17 cellular contexts compared by ENCODE assay signal in the genomic region with DNA sequence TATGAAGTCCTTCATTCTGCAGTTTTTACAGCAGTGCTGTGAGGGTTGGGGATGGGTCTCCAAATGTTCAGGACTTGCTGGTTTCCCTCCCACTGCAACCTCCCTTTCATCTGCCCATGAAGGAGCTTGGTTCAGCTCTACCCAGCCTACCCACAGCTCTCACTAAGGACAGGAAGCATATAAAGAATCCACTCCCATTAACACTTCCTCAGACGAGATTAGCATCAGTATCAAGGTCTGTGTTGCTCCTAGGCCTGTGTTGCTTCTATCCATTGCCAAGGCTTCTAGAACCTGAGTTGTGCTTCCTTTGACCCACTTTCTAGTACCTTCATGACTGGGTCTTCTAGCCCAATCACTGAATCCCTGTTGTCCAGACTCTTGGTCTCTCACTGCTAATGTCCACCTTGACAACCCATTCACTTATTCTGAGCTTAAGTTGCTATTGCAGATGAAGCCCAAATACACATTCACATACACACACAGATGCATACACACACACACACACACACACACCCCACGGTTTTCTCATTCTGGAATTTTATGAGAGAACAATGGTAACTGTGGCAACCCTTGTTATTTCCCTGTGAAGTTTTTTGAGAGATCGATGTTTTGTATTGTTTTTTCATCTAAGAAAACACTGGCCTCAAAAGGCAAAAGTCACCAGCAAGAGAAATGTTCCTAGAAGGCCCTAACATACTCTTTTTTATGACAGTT.
"Had no signal": no experiment of that assay in that cellular context is flagged by ENCODE, and none has a peak within 500 bp of the region (broad histone marks: within the 10 kb centered on the region; RNA-seq: fewer than 3 reads in every experiment).

No MANE protein-coding gene starts in this region.

- DNase-seq: activated B cell treated with CpG ODN at 0.5 μM for 24 hours; activated CD4-positive, alpha-beta memory T cell treated with anti-CD3 and anti-CD28 coated beads, Interleukin-2, amount 10 ng/mL, durations not matched to agents 7 days and 5 days; activated CD4-positive, alpha-beta T cell treated with anti-CD3 and anti-CD28 coated beads for 4 hours; activated CD8-positive, alpha-beta memory T cell treated with anti-CD3 and anti-CD28 coated beads, Interleukin-2, amount 10 ng/mL, durations not matched to agents 7 days and 5 days; activated naive CD4-positive, alpha-beta T cell treated with Interleukin-2 at 50 U/mL for 16 hours; activated T-cell treated with anti-CD3 and anti-CD28 coated beads, Interleukin-2, amount 50 U/mL, for 1 hour; anterior cingulate cortex; effector CD8-positive, alpha-beta T cell; heart right ventricle; immature natural killer cell; mesenchymal stem cell; naive thymus-derived CD4-positive, alpha-beta T cell; spleen; stimulated activated CD4-positive, alpha-beta T cell treated with anti-CD3 and anti-CD28 coated beads, Interleukin-4, amount 100 ng/mL, for 4 hours; upper lobe of right lung had no signal

- ATAC-seq: activated CD8-positive, alpha-beta memory T cell treated with anti-CD3 and anti-CD28 coated beads, Interleukin-2, amount 10 ng/mL, durations not matched to agents 7 days and 5 days; gastroesophageal sphincter; heart right ventricle; naive thymus-derived CD4-positive, alpha-beta T cell; stimulated activated memory B cell treated with anti-CD40 and anti-IgM and Interleukin-4, amounts not matched to agents 10 μg/mL and 1 μg/mL and 100 μg/mL, for 72 hours; upper lobe of right lung had no signal
